Comparison of ENCODE assay signal across 9 cellular contexts in the genomic region with DNA sequence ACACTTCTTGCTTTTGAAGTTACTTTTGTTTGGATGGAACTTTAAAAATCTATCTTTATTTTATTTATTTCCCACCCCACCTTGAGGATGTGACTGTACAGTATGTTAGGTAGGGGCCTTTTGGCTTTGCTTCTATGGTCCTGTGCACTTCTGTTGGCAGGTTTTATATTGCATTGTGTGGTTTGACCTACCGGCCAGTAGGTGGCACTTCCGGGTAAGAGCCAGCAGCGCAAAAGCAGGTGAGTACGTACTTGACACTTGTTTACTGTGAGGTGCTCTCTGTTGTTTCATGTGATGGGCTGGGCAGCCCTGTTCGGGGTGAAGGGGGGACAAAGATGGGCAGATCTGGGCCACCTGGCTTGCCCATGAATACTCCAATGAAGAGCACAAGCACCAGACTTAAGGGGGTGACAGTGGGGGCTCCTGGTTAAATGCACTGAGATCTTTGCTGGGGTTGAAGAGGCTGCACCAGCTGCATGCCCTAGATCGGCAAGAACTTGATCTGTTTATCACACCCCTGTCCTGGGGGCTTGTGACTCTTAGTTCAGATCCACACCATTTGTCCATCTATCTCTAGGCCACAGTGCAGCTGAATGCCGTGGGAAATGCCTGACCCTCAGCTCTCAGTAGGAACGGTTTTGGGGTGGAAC.
DNase-seq lines count a peak whose midpoint lies in the region; ATAC-seq and TF ChIP-seq lines count a peak whose summit lies in the region.
"Had no signal": no experiment of that assay in that cellular context is flagged by ENCODE, and none has a peak within 500 bp of the region (broad histone marks: within the 10 kb centered on the region; RNA-seq: fewer than 3 reads in every experiment).

No MANE protein-coding gene starts in this region.

- peak; percentile 67 for TF ChIP-seq CTCF in DOHH2 (IDR thresholded peaks at IDR 0.05; ENCODE audit: low read depth, low read length, poor library complexity, severe bottlenecking)
- TF ChIP-seq CTCF in SU-DHL-6 (IDR thresholded peaks at IDR 0.05; ENCODE audit: insufficient read depth, low read length, poor library complexity, severe bottlenecking): peak; percentile 66
- peak in 3 of 4 donors; percentile 32 to 53 (median 35) for TF ChIP-seq CTCF in right lobe of liver (IDR thresholded peaks at IDR 0.05)

- H3K9me2 ChIP-seq in DOHH2 (replicated peaks; ENCODE audit: control insufficient read depth, low read length) (no peaks in the 10 kb centered on the region), SU-DHL-6 (replicated peaks; ENCODE audit: insufficient read depth, low read length) (no peaks in the 10 kb centered on the region)

- H3K36me3 ChIP-seq in DOHH2 (ENCODE audit: control insufficient read depth, low read length) (no peaks in the 10 kb centered on the region), SU-DHL-6 (ENCODE audit: low read length) (no peaks in the 10 kb centered on the region), right lobe of liver (no peaks in the 10 kb centered on the region)
- H3K36me3 ChIP-seq: SJSA1 had no signal

- H3K9ac ChIP-seq in SU-DHL-6 (ENCODE audit: low read length): no peak overlapping the region

- H3K27me3 ChIP-seq in DOHH2 (ENCODE audit: control insufficient read depth, low read length): no peaks in the 10 kb centered on the region
- no peaks in the 10 kb centered on the region for H3K27me3 ChIP-seq in SU-DHL-6 (ENCODE audit: low read length)
- H3K27me3 ChIP-seq in right lobe of liver: no peaks in the 10 kb centered on the region
- H3K27me3 ChIP-seq: SJSA1 had no signal

- POLR2A ChIA-PET in activated CD4-positive, alpha-beta T cell treated with anti-CD3 and anti-CD28 coated beads, Interleukin-2, amount 10 ng/mL, durations not matched to agents 7 days and 5 days (lab: Charles Lee): no interaction called here

- DNase-seq in right lobe of liver (no peak), retina (no peak), nucleus accumbens (lab: John Stamatoyannopoulos, UW) (no peak)
- no peak for DNase-seq in activated CD4-positive, alpha-beta T cell treated with anti-CD3 and anti-CD28 coated beads, Interleukin-2, amount 10 ng/mL, durations not matched to agents 7 days and 5 days

- H3F3A ChIP-seq in DOHH2 (ENCODE audit: control insufficient read depth, insufficient read depth) (no peaks in the 10 kb centered on the region), SU-DHL-6 (ENCODE audit: insufficient read depth) (no peaks in the 10 kb centered on the region)

- no peaks in the 10 kb centered on the region for H3K27me3 Mint-ChIP-seq in activated CD4-positive, alpha-beta T cell treated with anti-CD3 and anti-CD28 coated beads, Interleukin-2, amount 10 ng/mL, durations not matched to agents 7 days and 5 days

- H3K4me3 ChIP-seq in DOHH2 (ENCODE audit: low read length) (no peak overlapping the region), SU-DHL-6 (ENCODE audit: insufficient read depth, low read length, poor library complexity, severe bottlenecking) (no peak overlapping the region), right lobe of liver (no peak overlapping the region)
- H3K4me3 ChIP-seq: SJSA1 had no signal

- H3K4me3 Mint-ChIP-seq in activated CD4-positive, alpha-beta T cell treated with anti-CD3 and anti-CD28 coated beads, Interleukin-2, amount 10 ng/mL, durations not matched to agents 7 days and 5 days: no peak overlapping the region

- H3K79me2 ChIP-seq in DOHH2 (ENCODE audit: control insufficient read depth, low read length) (no peaks in the 10 kb centered on the region), SU-DHL-6 (ENCODE audit: insufficient read depth, low read length) (no peaks in the 10 kb centered on the region)

- no peaks in the 10 kb centered on the region for H3K4me1 Mint-ChIP-seq in activated CD4-positive, alpha-beta T cell treated with anti-CD3 and anti-CD28 coated beads, Interleukin-2, amount 10 ng/mL, durations not matched to agents 7 days and 5 days

- no peaks in the 10 kb centered on the region for H4K20me1 ChIP-seq in DOHH2 (ENCODE audit: control insufficient read depth, insufficient read depth, low read depth, low read length)
- H4K20me1 ChIP-seq in SU-DHL-6 (ENCODE audit: low read depth, low read length): no peaks in the 10 kb centered on the region

- CTCF ChIA-PET in activated CD4-positive, alpha-beta T cell treated with anti-CD3 and anti-CD28 coated beads, Interleukin-2, amount 10 ng/mL, durations not matched to agents 7 days and 5 days (lab: Charles Lee): no interaction called here

- 39% methylated on average over 8 of the region's 8 CpGs for WGBS in right lobe of liver (ENCODE audit: insufficient coverage, low coverage, low lambda C conversion rate, missing lambda C conversion rate)

- H2AFZ ChIP-seq in SU-DHL-6 (ENCODE audit: low read depth, low read length, severe bottlenecking): no peak overlapping the region

- H3K27ac Mint-ChIP-seq in activated CD4-positive, alpha-beta T cell treated with anti-CD3 and anti-CD28 coated beads, Interleukin-2, amount 10 ng/mL, durations not matched to agents 7 days and 5 days: no peak overlapping the region

- peak; percentile 95 for ATAC-seq in GM21367 (IDR thresholded peaks at IDR 0.05; ENCODE audit: unreplicated experiment)
- ATAC-seq in HG03520 (IDR thresholded peaks at IDR 0.05; ENCODE audit: unreplicated experiment): peak; percentile 87
- ATAC-seq in right lobe of liver: peak; percentile 59 to 76 (median 74)

- H3K4me1 ChIP-seq in DOHH2 (ENCODE audit: control insufficient read depth, low read length): no peaks in the 10 kb centered on the region
- no peaks in the 10 kb centered on the region for H3K4me1 ChIP-seq in right lobe of liver
- H3K4me1 ChIP-seq: SJSA1 had no signal

- H3K9me3 Mint-ChIP-seq in activated CD4-positive, alpha-beta T cell treated with anti-CD3 and anti-CD28 coated beads, Interleukin-2, amount 10 ng/mL, durations not matched to agents 7 days and 5 days: peaks cover 11% of the 10 kb centered on the region

- intact Hi-C loops in right lobe of liver (cut with DNase I): no loop called here

- no peaks in the 10 kb centered on the region for H3K9me3 ChIP-seq in DOHH2 (ENCODE audit: control insufficient read depth, insufficient read depth, low read length)
- H3K9me3 ChIP-seq in SU-DHL-6 (ENCODE audit: insufficient read depth, low read length): no peaks in the 10 kb centered on the region
- no peaks in the 10 kb centered on the region for H3K9me3 ChIP-seq in right lobe of liver
- H3K9me3 ChIP-seq: SJSA1 had no signal

- no peak overlapping the region for H3K4me2 ChIP-seq in DOHH2 (ENCODE audit: low read length)
- H3K4me2 ChIP-seq in SU-DHL-6 (ENCODE audit: low read depth, low read length, poor library complexity, severe bottlenecking): no peak overlapping the region

- TF ChIP-seq POLR2A in right lobe of liver (IDR thresholded peaks at IDR 0.05): no peak

- no peaks in the 10 kb centered on the region for H3K36me3 Mint-ChIP-seq in activated CD4-positive, alpha-beta T cell treated with anti-CD3 and anti-CD28 coated beads, Interleukin-2, amount 10 ng/mL, durations not matched to agents 7 days and 5 days (ENCODE audit: low read depth)

- H3K27ac ChIP-seq in DOHH2 (ENCODE audit: low read depth, low read length): no peak overlapping the region
- no peak overlapping the region for H3K27ac ChIP-seq in SU-DHL-6 (ENCODE audit: low read depth, low read length)
- H3K27ac ChIP-seq in right lobe of liver: no peak overlapping the region
- H3K27ac ChIP-seq: SJSA1 had no signal
